Comparison of ENCODE assay signal across 34 cellular contexts in the genomic region with DNA sequence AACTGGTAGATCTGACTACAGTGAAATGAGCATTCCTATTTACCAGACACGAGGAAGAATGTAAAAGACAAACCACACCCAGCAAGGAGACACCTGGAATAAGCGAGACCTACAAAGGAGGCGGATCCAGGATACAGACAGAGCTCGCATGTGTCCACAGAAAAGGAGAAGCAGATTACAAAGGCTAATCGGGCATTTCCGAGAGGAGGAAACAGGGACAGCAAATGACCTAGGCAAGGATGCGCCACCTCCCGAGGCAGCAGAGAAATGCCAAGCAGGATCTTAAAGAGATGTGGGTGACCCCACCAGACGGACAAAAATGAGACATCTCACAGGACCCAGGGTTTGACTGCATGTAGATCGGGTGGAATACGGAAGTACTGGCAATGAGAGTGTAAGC.
A peak's percentile ranks its signal among the peaks of the same experiment; 100 is the strongest.
DNase-seq lines count a peak whose midpoint lies in the region; ATAC-seq and TF ChIP-seq lines count a peak whose summit lies in the region.
"Had no signal": no experiment of that assay in that cellular context is flagged by ENCODE, and none has a peak within 500 bp of the region (broad histone marks: within the 10 kb centered on the region; RNA-seq: fewer than 3 reads in every experiment).

No MANE protein-coding gene starts in this region.

- no peak overlapping the region for H3K4me3 Mint-ChIP-seq in H9
- H3K4me3 Mint-ChIP-seq: activated CD4-positive, alpha-beta T cell treated with anti-CD3 and anti-CD28 coated beads for 36 hours; activated CD8-positive, alpha-beta T cell treated with anti-CD3 and anti-CD28 coated beads for 36 hours; activated naive CD4-positive, alpha-beta T cell treated with anti-CD3 and anti-CD28 coated beads, Interleukin-2, amount 50 U/mL, for 24 hours; activated T-helper 17 cell treated with anti-CD3 and anti-CD28 coated beads, Interleukin-2, amount 50 U/mL, for 72 hours; B cell; CD8-positive, alpha-beta memory T cell; immature natural killer cell; memory B cell; neural crest cell; stimulated activated naive CD8-positive, alpha-beta T cell treated with anti-CD3 and anti-CD28 coated beads, Interleukin-15, amount 100 ng/mL, for 72 hours; T-helper 1 cell treated with Interleukin-12 subunit alpha and Interleukin-12 subunit beta and Interleukin-4 antibody, amounts not matched to agents 30 μg/mL and 1 μg/mL, for 36 hours had no signal

- H2BK120ac ChIP-seq in H9 (ENCODE audit: low read depth, low read length, poor library complexity, severe bottlenecking), result no peak overlapping the region

- H4K91ac ChIP-seq in H9 (ENCODE audit: insufficient read length, low read depth, low read length), result no peak overlapping the region

- H3K4me1 Mint-ChIP-seq in H9, result peaks cover 5 to 14% of the 10 kb centered on the region in 2 experiments; a peak in 3 of 4 replicates
- H3K4me1 Mint-ChIP-seq: activated CD4-positive, alpha-beta T cell treated with anti-CD3 and anti-CD28 coated beads for 36 hours; B cell; CD8-positive, alpha-beta memory T cell; immature natural killer cell; neural crest cell had no signal

- H4K5ac ChIP-seq in H9 (ENCODE audit: insufficient read length, low read depth, low read length), result no peak overlapping the region

- H3K36me3 Mint-ChIP-seq in H9 (ENCODE audit: insufficient read depth in 1 of 3, low read depth in 3 of 3), result no peaks in the 10 kb centered on the region; a peak in 1 of 7 replicates
- H3K36me3 Mint-ChIP-seq: activated naive CD4-positive, alpha-beta T cell treated with anti-CD3 and anti-CD28 coated beads, Interleukin-2, amount 50 U/mL, for 24 hours; CD8-positive, alpha-beta memory T cell had no signal

- no peak overlapping the region for H2BK20ac ChIP-seq in H9 (ENCODE audit: low read depth, low read length, poor library complexity, severe bottlenecking)

- H3T11ph ChIP-seq in H9 (ENCODE audit: low read length), result no peak overlapping the region

- no peak overlapping the region for H3K9ac ChIP-seq in H9 (ENCODE audit: extremely low read depth, insufficient read length, low read length)

- H3K9me3 ChIP-seq in H9 (ENCODE audit: control insufficient read depth, low read depth, low read length), result no peaks in the 10 kb centered on the region
- H3K9me3 ChIP-seq: MG63, vagina had no signal

- no peak overlapping the region for H3K56ac ChIP-seq in H9 (ENCODE audit: insufficient read length, low read depth, low read length)

- no peaks in the 10 kb centered on the region for H4K20me1 ChIP-seq in H9 (ENCODE audit: control insufficient read depth, insufficient read depth, insufficient read length)

- no peak overlapping the region for H2BK5ac ChIP-seq in H9 (ENCODE audit: insufficient read length, low read length)

- no peak overlapping the region for H3K4me2 ChIP-seq in H9 (ENCODE audit: insufficient read depth, insufficient read length, low read length)

- H2AK5ac ChIP-seq in H9 (ENCODE audit: insufficient read length, low read length), result no peak overlapping the region

- H3K9me3 Mint-ChIP-seq in H9, result no peaks in the 10 kb centered on the region
- H3K9me3 Mint-ChIP-seq: activated CD8-positive, alpha-beta T cell treated with anti-CD3 and anti-CD28 coated beads for 36 hours; activated naive CD4-positive, alpha-beta T cell treated with anti-CD3 and anti-CD28 coated beads, Interleukin-2, amount 50 U/mL, for 24 hours; activated T-helper 17 cell treated with anti-CD3 and anti-CD28 coated beads, Interleukin-2, amount 50 U/mL, for 72 hours; CD8-positive, alpha-beta memory T cell; immature natural killer cell; memory B cell; neural crest cell; stimulated activated naive CD8-positive, alpha-beta T cell treated with anti-CD3 and anti-CD28 coated beads, Interleukin-15, amount 100 ng/mL, for 72 hours; T-helper 1 cell treated with Interleukin-12 subunit alpha and Interleukin-12 subunit beta and Interleukin-4 antibody, amounts not matched to agents 30 μg/mL and 1 μg/mL, for 36 hours had no signal

- H3K27me3 Mint-ChIP-seq in H9 (ENCODE audit: low read depth), result peaks cover 3% of the 10 kb centered on the region

- WGBS in H9 (ENCODE audit: extremely low coverage, insufficient read length, low lambda C conversion rate), result no CpG with 5 or more reads among the region's 11 CpGs

- H3K27me3 ChIP-seq in H9 (ENCODE audit: insufficient read depth, low read length), result no peaks in the 10 kb centered on the region
- H3K27me3 ChIP-seq: MG63, vagina had no signal

- no peak overlapping the region for H2BK15ac ChIP-seq in H9 (ENCODE audit: low read depth, low read length)

- H3K4ac ChIP-seq in H9 (ENCODE audit: low read depth, low read length), result no peak overlapping the region

- H3K27ac ChIP-seq in 22Rv1 (no peak overlapping the region), H9 (ENCODE audit: insufficient read length, low read depth, low read length) (no peak overlapping the region)
- H3K27ac ChIP-seq: epithelial cell of prostate, RWPE1, vagina had no signal

- ATAC-seq in left colon, result peak; percentile 93
- ATAC-seq in GM19351 (IDR thresholded peaks at IDR 0.05; ENCODE audit: unreplicated experiment), result no peak
- ATAC-seq: activated CD4-positive, alpha-beta T cell treated with anti-CD3 and anti-CD28 coated beads for 36 hours; activated CD8-positive, alpha-beta T cell treated with anti-CD3 and anti-CD28 coated beads for 36 hours; activated T-helper 17 cell treated with anti-CD3 and anti-CD28 coated beads, Interleukin-2, amount 50 U/mL, for 72 hours; GM12878; stimulated activated naive CD8-positive, alpha-beta T cell treated with anti-CD3 and anti-CD28 coated beads, Interleukin-15, amount 100 ng/mL, for 72 hours had no signal

- no peak overlapping the region for H2AFZ ChIP-seq in H9 (ENCODE audit: low read length)

- no peak overlapping the region for H3K18ac ChIP-seq in H9 (ENCODE audit: insufficient read length, low read depth, low read length)

- no peaks in the 10 kb centered on the region for H3K79me1 ChIP-seq in H9 (ENCODE audit: insufficient read depth, low read depth, low read length, poor library complexity, severe bottlenecking)

- H2BK12ac ChIP-seq in H9 (ENCODE audit: insufficient read length, low read depth, low read length), result no peak overlapping the region

- no peak overlapping the region for H4K8ac ChIP-seq in H9 (replicated peaks; ENCODE audit: insufficient read length, low read depth, low read length)

- intact Hi-C loops in left colon (cut with DNase I, micrococcal nuclease), result no loop called here

- no peak overlapping the region for H3K23ac ChIP-seq in H9 (ENCODE audit: insufficient read length, low read depth, low read length)

- no peaks in the 10 kb centered on the region for H3K79me2 ChIP-seq in H9 (ENCODE audit: insufficient read depth, low read length)

- H3K14ac ChIP-seq in H9 (ENCODE audit: insufficient read depth, low read length), result no peak overlapping the region

- TF ChIP-seq CTCF in 22Rv1 (IDR thresholded peaks at IDR 0.05) (peak; percentile 16; the same call in 1 of the 2 replicates), H9 (conservative IDR thresholded peaks at IDR 0.05) (no peak)

- H3K23me2 ChIP-seq in H9 (ENCODE audit: insufficient read length, low read depth, low read length, poor library complexity, severe bottlenecking), result no peaks in the 10 kb centered on the region

- H3K27ac Mint-ChIP-seq in H9, result no peak overlapping the region
- H3K27ac Mint-ChIP-seq: activated CD4-positive, alpha-beta T cell treated with anti-CD3 and anti-CD28 coated beads for 36 hours; activated CD8-positive, alpha-beta T cell treated with anti-CD3 and anti-CD28 coated beads for 36 hours; activated naive CD4-positive, alpha-beta T cell treated with anti-CD3 and anti-CD28 coated beads, Interleukin-2, amount 50 U/mL, for 24 hours; activated T-helper 17 cell treated with anti-CD3 and anti-CD28 coated beads, Interleukin-2, amount 50 U/mL, for 72 hours; B cell; CD8-positive, alpha-beta memory T cell; immature natural killer cell; memory B cell; stimulated activated naive CD8-positive, alpha-beta T cell treated with anti-CD3 and anti-CD28 coated beads, Interleukin-15, amount 100 ng/mL, for 72 hours; T-helper 1 cell treated with Interleukin-12 subunit alpha and Interleukin-12 subunit beta and Interleukin-4 antibody, amounts not matched to agents 30 μg/mL and 1 μg/mL, for 36 hours had no signal

- H3K4me1 ChIP-seq in H9 (ENCODE audit: insufficient read depth, low read length), result no peaks in the 10 kb centered on the region
- H3K4me1 ChIP-seq: vagina had no signal

- DNase-seq in H9 (peak; percentile 20), SW480 (ENCODE audit: low spot score) (peak; percentile 13), left colon (no peak), LoVo (ENCODE audit: low spot score) (no peak)
- DNase-seq in stimulated activated CD8-positive, alpha-beta memory T cell treated with anti-CD3 and anti-CD28 coated beads, Interleukin-4, amount 100 ng/mL, for 48 hours, result no peak
- no peak for DNase-seq in stimulated activated CD4-positive, alpha-beta T cell treated with anti-CD3 and anti-CD28 coated beads, Interleukin-2, amount 100 ng/mL, for 24 hours
- DNase-seq: ACHN; activated CD4-positive, alpha-beta T cell treated with anti-CD3 and anti-CD28 coated beads for 36 hours; activated CD8-positive, alpha-beta T cell treated with anti-CD3 and anti-CD28 coated beads for 36 hours; CD8-positive, alpha-beta memory T cell; DMS153; hypothalamus; immature natural killer cell; KBM-7; MG63; NCI-H1436; NCI-H2081; NCI-H2227 treated with DMSO at 0.1 percent for 48 hours; NCI-H748 treated with DMSO at 0.1 percent for 48 hours; OCI-M1; right cardiac atrium; stimulated activated naive CD8-positive, alpha-beta T cell treated with anti-CD3 and anti-CD28 coated beads, Interleukin-15, amount 100 ng/mL, for 72 hours had no signal

Comparison
In these comparisons a context has a peak if more than half of its experiments do, and no peak if none do; other contexts are left out.
1. DNase-seq: peak in H9 (single experiment) and SW480 (single experiment); none in left colon (0 of 2), stimulated activated CD8-positive, alpha-beta memory T cell treated with anti-CD3 and anti-CD28 coated beads, Interleukin-4, amount 100 ng/mL, for 48 hours (single experiment), stimulated activated CD4-positive, alpha-beta T cell treated with anti-CD3 and anti-CD28 coated beads, Interleukin-2, amount 100 ng/mL, for 24 hours (0 of 2) and LoVo (single experiment).